Comparison of ENCODE assay signal across 1 cellular context in the genomic region with DNA sequence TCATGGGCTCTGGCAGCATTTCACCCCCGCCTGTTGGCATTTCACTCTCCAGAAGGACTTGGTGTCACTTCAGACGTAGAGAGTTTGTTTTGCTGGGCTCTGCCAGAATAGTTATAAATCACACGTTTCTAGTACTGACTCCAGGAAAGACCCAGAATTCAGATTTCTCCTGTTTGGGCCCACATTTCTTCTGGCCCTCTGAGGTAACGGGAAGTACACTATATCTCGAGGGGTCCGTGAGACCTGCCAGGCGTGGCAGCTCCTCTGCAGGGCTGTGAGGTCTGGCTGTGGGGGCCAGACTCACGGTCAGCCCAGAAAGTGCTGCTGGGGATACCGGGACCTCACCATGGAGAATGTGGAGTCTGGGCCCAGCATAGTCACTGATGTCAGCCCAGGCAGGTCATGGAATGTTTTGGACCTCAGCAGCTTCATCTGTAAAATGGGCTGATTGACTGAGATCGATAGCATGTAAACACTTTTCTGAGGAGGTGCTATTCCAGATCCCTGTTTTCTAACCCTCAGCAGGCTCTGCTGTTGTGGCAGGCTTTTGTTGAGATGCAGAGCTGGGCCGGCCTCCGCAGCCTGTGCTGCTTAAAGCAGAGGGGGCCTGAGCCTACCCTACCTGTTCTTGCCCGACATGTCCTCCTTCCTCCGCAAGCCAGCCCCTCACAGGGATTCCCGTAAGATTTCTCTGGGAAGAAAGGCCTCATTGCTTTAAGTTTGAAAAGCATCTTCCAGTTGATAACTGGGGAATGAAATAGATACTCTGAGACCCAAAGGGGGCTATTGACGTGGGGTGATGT.
TF ChIP-seq lines count a peak whose summit lies in the region.

No MANE protein-coding gene starts in this region.

TF ChIP-seq in GM23338, 12 proteins besides CTCF, POLR2A, EP300 and RAD21 (continued from another document):
- TF ChIP-seq, protein P1, sequence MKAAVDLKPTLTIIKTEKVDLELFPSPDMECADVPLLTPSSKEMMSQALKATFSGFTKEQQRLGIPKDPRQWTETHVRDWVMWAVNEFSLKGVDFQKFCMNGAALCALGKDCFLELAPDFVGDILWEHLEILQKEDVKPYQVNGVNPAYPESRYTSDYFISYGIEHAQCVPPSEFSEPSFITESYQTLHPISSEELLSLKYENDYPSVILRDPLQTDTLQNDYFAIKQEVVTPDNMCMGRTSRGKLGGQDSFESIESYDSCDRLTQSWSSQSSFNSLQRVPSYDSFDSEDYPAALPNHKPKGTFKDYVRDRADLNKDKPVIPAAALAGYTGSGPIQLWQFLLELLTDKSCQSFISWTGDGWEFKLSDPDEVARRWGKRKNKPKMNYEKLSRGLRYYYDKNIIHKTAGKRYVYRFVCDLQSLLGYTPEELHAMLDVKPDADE (IDR thresholded peaks at IDR 0.05), result no peak
- TF ChIP-seq, protein P2, sequence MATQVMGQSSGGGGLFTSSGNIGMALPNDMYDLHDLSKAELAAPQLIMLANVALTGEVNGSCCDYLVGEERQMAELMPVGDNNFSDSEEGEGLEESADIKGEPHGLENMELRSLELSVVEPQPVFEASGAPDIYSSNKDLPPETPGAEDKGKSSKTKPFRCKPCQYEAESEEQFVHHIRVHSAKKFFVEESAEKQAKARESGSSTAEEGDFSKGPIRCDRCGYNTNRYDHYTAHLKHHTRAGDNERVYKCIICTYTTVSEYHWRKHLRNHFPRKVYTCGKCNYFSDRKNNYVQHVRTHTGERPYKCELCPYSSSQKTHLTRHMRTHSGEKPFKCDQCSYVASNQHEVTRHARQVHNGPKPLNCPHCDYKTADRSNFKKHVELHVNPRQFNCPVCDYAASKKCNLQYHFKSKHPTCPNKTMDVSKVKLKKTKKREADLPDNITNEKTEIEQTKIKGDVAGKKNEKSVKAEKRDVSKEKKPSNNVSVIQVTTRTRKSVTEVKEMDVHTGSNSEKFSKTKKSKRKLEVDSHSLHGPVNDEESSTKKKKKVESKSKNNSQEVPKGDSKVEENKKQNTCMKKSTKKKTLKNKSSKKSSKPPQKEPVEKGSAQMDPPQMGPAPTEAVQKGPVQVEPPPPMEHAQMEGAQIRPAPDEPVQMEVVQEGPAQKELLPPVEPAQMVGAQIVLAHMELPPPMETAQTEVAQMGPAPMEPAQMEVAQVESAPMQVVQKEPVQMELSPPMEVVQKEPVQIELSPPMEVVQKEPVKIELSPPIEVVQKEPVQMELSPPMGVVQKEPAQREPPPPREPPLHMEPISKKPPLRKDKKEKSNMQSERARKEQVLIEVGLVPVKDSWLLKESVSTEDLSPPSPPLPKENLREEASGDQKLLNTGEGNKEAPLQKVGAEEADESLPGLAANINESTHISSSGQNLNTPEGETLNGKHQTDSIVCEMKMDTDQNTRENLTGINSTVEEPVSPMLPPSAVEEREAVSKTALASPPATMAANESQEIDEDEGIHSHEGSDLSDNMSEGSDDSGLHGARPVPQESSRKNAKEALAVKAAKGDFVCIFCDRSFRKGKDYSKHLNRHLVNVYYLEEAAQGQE (IDR thresholded peaks at IDR 0.05; ENCODE audit: unreplicated experiment), result no peak
- no peak for TF ChIP-seq ZNF114 (CRISPR knock-in tag; IDR thresholded peaks at IDR 0.05)
- no peak for TF ChIP-seq EZH2 (IDR thresholded peaks at IDR 0.05; ENCODE audit: low read depth, unreplicated experiment)
- TF ChIP-seq NANOG (IDR thresholded peaks at IDR 0.05; ENCODE audit: borderline replicate concordance), result no peak
